8 cellular contexts compared by ENCODE assay signal in the genomic region with DNA sequence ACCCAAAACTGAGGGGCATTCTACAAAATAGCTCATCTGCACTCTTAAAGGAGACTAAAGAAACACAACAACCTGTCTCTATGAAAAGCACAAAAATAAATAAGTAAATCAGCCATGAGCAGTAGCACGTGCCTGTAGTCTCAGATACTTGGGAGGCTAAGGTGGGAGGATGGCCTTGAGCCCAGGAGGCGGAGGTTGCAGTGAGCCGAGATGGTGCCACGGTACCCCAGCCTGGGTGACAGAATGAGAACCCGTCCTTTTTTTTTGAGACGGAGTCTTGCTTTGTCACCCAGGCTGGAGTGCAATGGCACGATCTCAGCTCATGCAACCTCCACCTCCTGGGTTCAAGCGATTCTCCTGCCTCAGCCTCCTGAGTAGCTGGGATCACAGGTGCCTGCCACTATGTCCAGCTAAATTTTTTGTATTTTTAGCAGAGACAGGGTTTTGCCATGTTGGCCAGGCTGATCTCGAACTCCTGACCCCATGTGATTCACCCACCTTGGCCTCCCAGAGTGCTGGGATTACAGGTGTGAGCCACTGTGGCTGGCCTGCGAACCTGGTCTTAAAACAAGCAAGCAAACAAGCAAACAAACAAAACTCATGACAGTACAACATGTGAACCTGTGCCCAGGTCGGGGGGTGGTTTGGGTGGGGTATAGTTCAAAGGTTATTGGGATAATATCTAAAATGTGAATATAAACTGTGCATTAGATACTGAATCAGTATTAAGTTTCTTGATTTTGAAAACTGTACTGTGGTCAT. TPM values are rescaled to one million over a fixed set of nuclear protein-coding genes. Genes with fewer than 3 reads are reported as not detected.
A peak's percentile ranks its signal among the peaks of the same experiment; 100 is the strongest.
DNase-seq lines count a peak whose midpoint lies in the region; ATAC-seq and TF ChIP-seq lines count a peak whose summit lies in the region.
"Not testable (repeated sequence)": the region's sequence is repeated elsewhere in the genome, so short reads cannot be mapped to it uniquely, and the experiment has no call there.

No MANE protein-coding gene starts in this region.

- DNase-seq in CD4-positive, CD25-positive, alpha-beta regulatory T cell; RWPE2 (ENCODE audit: low spot score); epithelial cell of prostate (ENCODE audit: low read depth, low spot score); omental fat pad (ENCODE audit: low spot score): not testable (repeated sequence)
- peak; percentile 20 to 29 for DNase-seq in activated CD4-positive, alpha-beta T cell treated with anti-CD3 and anti-CD28 coated beads, Interleukin-2, amount 50 U/mL, for 48 hours
- DNase-seq in activated T-cell treated with anti-CD3 and anti-CD28 coated beads, Interleukin-2, amount 50 U/mL, for 48 hours = peak; percentile 40 to 51
- DNase-seq in activated naive CD8-positive, alpha-beta T cell treated with anti-CD3 and anti-CD28 coated beads for 36 hours = peak; percentile 10
- DNase-seq in stimulated activated naive CD8-positive, alpha-beta T cell treated with anti-CD3 and anti-CD28 coated beads, Interleukin-15, amount 100 ng/mL, for 72 hours = peak in 1 of 2 donors; percentile 17

- not testable (repeated sequence) for H3K4me3 Mint-ChIP-seq in CD4-positive, CD25-positive, alpha-beta regulatory T cell; activated naive CD8-positive, alpha-beta T cell treated with anti-CD3 and anti-CD28 coated beads for 36 hours; stimulated activated naive CD8-positive, alpha-beta T cell treated with anti-CD3 and anti-CD28 coated beads, Interleukin-15, amount 100 ng/mL, for 72 hours

- H3K27ac ChIP-seq in CD4-positive, CD25-positive, alpha-beta regulatory T cell (ENCODE audit: insufficient read depth, low read length, poor library complexity, severe bottlenecking) = peak overlapping the region; percentile 23
- peak overlapping the region; percentile 17 for H3K27ac ChIP-seq in RWPE2 (ENCODE audit: poor library complexity, severe bottlenecking)
- H3K27ac ChIP-seq in epithelial cell of prostate = peak overlapping the region; percentile 49

- not testable (repeated sequence) for H3K9me3 Mint-ChIP-seq in CD4-positive, CD25-positive, alpha-beta regulatory T cell; activated naive CD8-positive, alpha-beta T cell treated with anti-CD3 and anti-CD28 coated beads for 36 hours; stimulated activated naive CD8-positive, alpha-beta T cell treated with anti-CD3 and anti-CD28 coated beads, Interleukin-15, amount 100 ng/mL, for 72 hours

- TF ChIP-seq CTCF in RWPE2 (IDR thresholded peaks at IDR 0.05; ENCODE audit: poor library complexity, severe bottlenecking); omental fat pad (IDR thresholded peaks at IDR 0.05): not testable (repeated sequence)

- not testable (repeated sequence) for ATAC-seq in CD4-positive, CD25-positive, alpha-beta regulatory T cell (ENCODE audit: low read depth in 2 of 2); RWPE2 (ENCODE audit: low read depth)
- peak; percentile 8 for ATAC-seq in omental fat pad (ENCODE audit: low FRiP score)
- peak; percentile 46 for ATAC-seq in stimulated activated naive CD8-positive, alpha-beta T cell treated with anti-CD3 and anti-CD28 coated beads, Interleukin-15, amount 100 ng/mL, for 72 hours

- not testable (repeated sequence) for H3K9me3 ChIP-seq in CD4-positive, CD25-positive, alpha-beta regulatory T cell (ENCODE audit: control insufficient read depth in 2 of 2, low read length in 2 of 2); RWPE2 (ENCODE audit: severe bottlenecking)

- H3K27ac Mint-ChIP-seq in CD4-positive, CD25-positive, alpha-beta regulatory T cell = peak overlapping the region; percentile 18 to 76 (median 42)
- peak overlapping the region; percentile 80 for H3K27ac Mint-ChIP-seq in activated naive CD8-positive, alpha-beta T cell treated with anti-CD3 and anti-CD28 coated beads for 36 hours
- H3K27ac Mint-ChIP-seq in stimulated activated naive CD8-positive, alpha-beta T cell treated with anti-CD3 and anti-CD28 coated beads, Interleukin-15, amount 100 ng/mL, for 72 hours = peak overlapping the region in 1 of 2 donors; percentile 6

- not testable (repeated sequence) for H3K27me3 Mint-ChIP-seq in CD4-positive, CD25-positive, alpha-beta regulatory T cell; activated naive CD8-positive, alpha-beta T cell treated with anti-CD3 and anti-CD28 coated beads for 36 hours; stimulated activated naive CD8-positive, alpha-beta T cell treated with anti-CD3 and anti-CD28 coated beads, Interleukin-15, amount 100 ng/mL, for 72 hours

- peaks cover 6 to 16% (median 10%) of the 10 kb centered on the region in 4 donors for H3K4me1 Mint-ChIP-seq in CD4-positive, CD25-positive, alpha-beta regulatory T cell
- peaks cover 15% of the 10 kb centered on the region for H3K4me1 Mint-ChIP-seq in activated naive CD8-positive, alpha-beta T cell treated with anti-CD3 and anti-CD28 coated beads for 36 hours
- peaks cover 17% of the 10 kb centered on the region for H3K4me1 Mint-ChIP-seq in stimulated activated naive CD8-positive, alpha-beta T cell treated with anti-CD3 and anti-CD28 coated beads, Interleukin-15, amount 100 ng/mL, for 72 hours

- H3K4me3 ChIP-seq in CD4-positive, CD25-positive, alpha-beta regulatory T cell (ENCODE audit: low read depth, low read length); RWPE2 (ENCODE audit: severe bottlenecking): not testable (repeated sequence)

- H3K36me3 ChIP-seq in CD4-positive, CD25-positive, alpha-beta regulatory T cell (ENCODE audit: control insufficient read depth, insufficient read depth, low read length) = peaks cover 40% of the 10 kb centered on the region
- H3K36me3 ChIP-seq in RWPE2 (ENCODE audit: low read depth) = peaks cover 56% of the 10 kb centered on the region

- peaks cover 29% of the 10 kb centered on the region for H3K36me3 Mint-ChIP-seq in CD4-positive, CD25-positive, alpha-beta regulatory T cell
- not testable (repeated sequence) for H3K36me3 Mint-ChIP-seq in activated naive CD8-positive, alpha-beta T cell treated with anti-CD3 and anti-CD28 coated beads for 36 hours

- not testable (repeated sequence) for H3K4me1 ChIP-seq in CD4-positive, CD25-positive, alpha-beta regulatory T cell (ENCODE audit: control insufficient read depth, insufficient read depth, low read length, poor library complexity, severe bottlenecking)
- H3K4me1 ChIP-seq in RWPE2 (ENCODE audit: insufficient read depth, poor library complexity, severe bottlenecking) = peaks cover 14% of the 10 kb centered on the region

- H3K27me3 ChIP-seq in CD4-positive, CD25-positive, alpha-beta regulatory T cell (ENCODE audit: control insufficient read depth, insufficient read depth, low read length); RWPE2 (ENCODE audit: insufficient read depth, poor library complexity, severe bottlenecking): not testable (repeated sequence)

RNA-seq across cellular contexts. Expression of a gene that starts 55.4 kb away (rescaled TPM):
- 8.9 TPM for total RNA-seq in CD4-positive, CD25-positive, alpha-beta regulatory T cell
- polyA plus RNA-seq in CD4-positive, CD25-positive, alpha-beta regulatory T cell = 10 to 100 TPM in 2 of 4 donors, 1 to 10 TPM in 2; 5.4 to 20.1 (median 11.3) TPM
- under 1 TPM; 0.60 to 0.72 TPM for total RNA-seq in activated naive CD8-positive, alpha-beta T cell treated with anti-CD3 and anti-CD28 coated beads for 36 hours
- total RNA-seq in omental fat pad = 1 to 10 TPM; 2.0 to 5.4 (median 3.7) TPM
